1 cellular context compared by ENCODE assay signal in the genomic region with DNA sequence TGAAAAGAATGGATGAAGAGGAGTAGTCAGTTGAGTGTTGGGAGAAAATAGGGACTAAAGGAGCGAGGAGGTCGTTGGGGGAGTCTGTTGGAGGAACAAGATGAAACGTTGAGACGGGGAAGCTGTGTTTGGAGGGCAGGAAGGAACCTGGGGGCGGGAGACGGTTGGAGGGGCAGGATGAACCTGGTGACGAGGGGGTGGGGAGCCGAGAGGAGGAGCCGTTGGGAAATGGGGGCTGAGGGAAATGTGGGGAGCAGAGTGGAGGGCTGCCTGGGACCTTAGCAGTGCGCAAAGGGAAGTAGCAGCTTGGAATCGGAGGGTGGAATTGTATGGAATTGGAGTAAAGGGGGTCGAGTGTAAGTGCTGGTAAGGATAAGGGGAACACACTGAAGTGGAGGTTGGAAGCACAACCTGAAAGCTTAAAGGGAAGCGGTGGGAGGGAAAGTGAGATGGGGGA.
TF ChIP-seq lines count a peak whose summit lies in the region.

No MANE protein-coding gene starts in this region.

TF ChIP-seq in A549, 52 proteins besides CTCF, POLR2A, EP300 and RAD21 (continued from another document):
- TF ChIP-seq, protein P1, sequence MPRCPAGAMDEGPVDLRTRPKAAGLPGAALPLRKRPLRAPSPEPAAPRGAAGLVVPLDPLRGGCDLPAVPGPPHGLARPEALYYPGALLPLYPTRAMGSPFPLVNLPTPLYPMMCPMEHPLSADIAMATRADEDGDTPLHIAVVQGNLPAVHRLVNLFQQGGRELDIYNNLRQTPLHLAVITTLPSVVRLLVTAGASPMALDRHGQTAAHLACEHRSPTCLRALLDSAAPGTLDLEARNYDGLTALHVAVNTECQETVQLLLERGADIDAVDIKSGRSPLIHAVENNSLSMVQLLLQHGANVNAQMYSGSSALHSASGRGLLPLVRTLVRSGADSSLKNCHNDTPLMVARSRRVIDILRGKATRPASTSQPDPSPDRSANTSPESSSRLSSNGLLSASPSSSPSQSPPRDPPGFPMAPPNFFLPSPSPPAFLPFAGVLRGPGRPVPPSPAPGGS (IDR thresholded peaks at IDR 0.05), result no peak
- TF ChIP-seq FOSL2 (IDR thresholded peaks at IDR 0.05), result no peak
- no peak for TF ChIP-seq FOSL2 (CRISPR knock-in tag; IDR thresholded peaks at IDR 0.05)
- TF ChIP-seq ZSCAN20 (CRISPR knock-in tag; IDR thresholded peaks at IDR 0.05), result no peak
